1 cellular context compared by ENCODE assay signal in genomic region chr19:35931161-35931873, GRCh38.
A peak's percentile ranks its signal among the peaks of the same experiment; 100 is the strongest.
TF ChIP-seq lines count a peak whose summit lies in the region.

No MANE protein-coding gene starts in this region.

TF ChIP-seq in HEK293, 187 proteins besides CTCF, POLR2A, EP300 and RAD21 (continued from another document and continues in another):
- TF ChIP-seq ZBTB10 (tag by site-specific recombination; IDR thresholded peaks at IDR 0.05) (peak; percentile 100), GFI1B (tag by site-specific recombination; IDR thresholded peaks at IDR 0.05) (no peak), GLI4 (tag by site-specific recombination; IDR thresholded peaks at IDR 0.05) (no peak), ZNF311 (tag by site-specific recombination; IDR thresholded peaks at IDR 0.05; ENCODE audit: borderline replicate concordance) (no peak), KLF8 (tag by site-specific recombination; IDR thresholded peaks at IDR 0.05) (peak; percentile 100), ZNF548 (tag by site-specific recombination; IDR thresholded peaks at IDR 0.05) (peak; percentile 96), EGR2 (tag by site-specific recombination; IDR thresholded peaks at IDR 0.05; ENCODE audit: low read depth) (peak; percentile 97), ZNF843 (tag by site-specific recombination; IDR thresholded peaks at IDR 0.05) (peak; percentile 72; the same call in 1 of the 2 replicates), ZFP3 (tag by site-specific recombination; IDR thresholded peaks at IDR 0.05; ENCODE audit: low read depth) (no peak), GLIS2 (tag by site-specific recombination; IDR thresholded peaks at IDR 0.05) (peak; percentile 73), ZNF404 (tag by site-specific recombination; IDR thresholded peaks at IDR 0.05) (no peak), ZNF610 (tag by site-specific recombination; IDR thresholded peaks at IDR 0.05; ENCODE audit: borderline replicate concordance) (peak; percentile 24; the same call in 1 of the 2 replicates), ZNF280C (tag by site-specific recombination; IDR thresholded peaks at IDR 0.05) (no peak), ZNF510 (tag by site-specific recombination; IDR thresholded peaks at IDR 0.05; ENCODE audit: insufficient replicate concordance) (no peak), ZNF132 (tag by site-specific recombination; IDR thresholded peaks at IDR 0.05; ENCODE audit: borderline replicate concordance) (no peak), SETDB1 (IDR thresholded peaks at IDR 0.05; ENCODE audit: insufficient read length, low read length) (no peak), ZBTB20 (tag by site-specific recombination; IDR thresholded peaks at IDR 0.05) (peak; percentile 51; the same call in 1 of the 2 replicates), ZNF677 (tag by site-specific recombination; IDR thresholded peaks at IDR 0.05) (no peak), TCF7L2 (IDR thresholded peaks at IDR 0.05; ENCODE audit: borderline replicate concordance, low read depth, low read length) (no peak), RBAK (tag by site-specific recombination; IDR thresholded peaks at IDR 0.05) (no peak), ZNF239 (tag by site-specific recombination; IDR thresholded peaks at IDR 0.05) (no peak), ZNF692 (tag by site-specific recombination; IDR thresholded peaks at IDR 0.05) (peak; percentile 99), ZNF473 (tag by site-specific recombination; IDR thresholded peaks at IDR 0.05) (no peak), ZNF626 (tag by site-specific recombination; IDR thresholded peaks at IDR 0.05) (no peak), ZXDB (tag by site-specific recombination; IDR thresholded peaks at IDR 0.05) (peak; percentile 94), ZNF341 (tag by site-specific recombination; IDR thresholded peaks at IDR 0.05; ENCODE audit: low read depth) (no peak), ZNF23 (tag by site-specific recombination; IDR thresholded peaks at IDR 0.05; ENCODE audit: borderline replicate concordance) (no peak), ZNF645 (tag by site-specific recombination; IDR thresholded peaks at IDR 0.05) (no peak), ZNF133 (tag by site-specific recombination; IDR thresholded peaks at IDR 0.05) (no peak), OVOL3 (tag by site-specific recombination; IDR thresholded peaks at IDR 0.05) (0 out of 2 replicates have a peak, but pooled peaks have one; percentile 22), ZFP69B (tag by site-specific recombination; IDR thresholded peaks at IDR 0.05) (peak; percentile 99), ZBTB11 (tag by site-specific recombination; conservative IDR thresholded peaks at IDR 0.05; ENCODE audit: low read depth) (peak; percentile 59; the same call in 1 of the 2 replicates), TRIM28 (IDR thresholded peaks at IDR 0.05; ENCODE audit: borderline replicate concordance, low read length) (no peak; the same call in 1 of the 2 replicates), ZFHX2 (tag by site-specific recombination; conservative IDR thresholded peaks at IDR 0.05) (peak; percentile 98), ZNF169 (tag by site-specific recombination; IDR thresholded peaks at IDR 0.05) (no peak), ZNF335 (tag by site-specific recombination; conservative IDR thresholded peaks at IDR 0.05) (peak; percentile 86), OSR2 (tag by site-specific recombination; IDR thresholded peaks at IDR 0.05) (peak; percentile 44), ZNF426 (tag by site-specific recombination; IDR thresholded peaks at IDR 0.05) (no peak), ZNF2 (tag by site-specific recombination; IDR thresholded peaks at IDR 0.05) (peak; percentile 93), ZNF600 (tag by site-specific recombination; IDR thresholded peaks at IDR 0.05) (peak; percentile 93), ZBTB6 (tag by site-specific recombination; IDR thresholded peaks at IDR 0.05) (peak; percentile 75; the same call in 1 of the 2 replicates), ZBTB17 (tag by site-specific recombination; IDR thresholded peaks at IDR 0.05) (peak; percentile 99), ZNF366 (tag by site-specific recombination; conservative IDR thresholded peaks at IDR 0.05) (peak; percentile 31; the same call in 1 of the 2 replicates), ZNF518A (tag by site-specific recombination; conservative IDR thresholded peaks at IDR 0.05; ENCODE audit: low read depth) (peak; percentile 59; the same call in 1 of the 2 replicates)
